ENCODE assay signal across 8 cellular contexts in genomic region chr1:204362984-204363334, GRCh38. TPM values are rescaled to one million over a fixed set of nuclear protein-coding genes. Genes with fewer than 3 reads are reported as not detected.
A peak's percentile ranks its signal among the peaks of the same experiment; 100 is the strongest.
DNase-seq lines count a peak whose midpoint lies in the region; ATAC-seq, FAIRE-seq and TF ChIP-seq lines count a peak whose summit lies in the region.

No MANE protein-coding gene starts in this region.

- H4K91ac ChIP-seq in H1 (replicated peaks; ENCODE audit: insufficient read length, low read length) = no peak overlapping the region

- peak overlapping the region; percentile 77 for H3K27ac Mint-ChIP-seq in neural progenitor cell

- CTCF ChIA-PET in H1 (lab: Charles Lee; ENCODE audit: partially characterized antibody) = interaction anchor here (0.8 to 9.5 kb wide), 49 partner anchors 11 to 608 kb away, joined by 3 to 318 read pairs (median 8); partner anchors contain the start of genes GOLT1A, KISS1 and REN

- H4K20me1 ChIP-seq in BLaER1 (no peaks in the 10 kb centered on the region), OCI-LY1 (ENCODE audit: insufficient read depth, low read length) (no peaks in the 10 kb centered on the region), H1 (replicated peaks in 1 of 2; ENCODE audit: control insufficient read depth in 1 of 2, insufficient read depth in 2 of 2, low read length in 2 of 2) (no peaks in the 10 kb centered on the region), neural progenitor cell (ENCODE audit: low read depth) (no peaks in the 10 kb centered on the region)

- H3K9me2 ChIP-seq in OCI-LY1 (ENCODE audit: low read depth, low read length) = no peaks in the 10 kb centered on the region

- H3K79me2 ChIP-seq in OCI-LY1 (ENCODE audit: insufficient read depth, low read length) = no peaks in the 10 kb centered on the region
- no peaks in the 10 kb centered on the region for H3K79me2 ChIP-seq in H1 (ENCODE audit: control insufficient read depth in 1 of 2, insufficient read depth in 2 of 2, low read length in 2 of 2)
- H3K79me2 ChIP-seq in neural progenitor cell (ENCODE audit: low read depth) = no peaks in the 10 kb centered on the region

- peak overlapping the region; percentile 39; the same call in 1 of the 2 replicates for H3K27ac ChIP-seq in BLaER1
- no peak overlapping the region for H3K27ac ChIP-seq in OCI-LY1 (ENCODE audit: low read depth, low read length, poor library complexity, severe bottlenecking)
- H3K27ac ChIP-seq in H1 (ENCODE audit: low read depth, low read length) = no peak overlapping the region
- no peak overlapping the region for H3K27ac ChIP-seq in neural progenitor cell

- H3K4me2 ChIP-seq in BLaER1 (peak overlapping the region; percentile 88), OCI-LY1 (ENCODE audit: low read length) (peak overlapping the region; percentile 85), H1 (ENCODE audit: insufficient read depth in 1 of 2, low read depth in 2 of 2, low read length in 2 of 2) (peak overlapping the region; percentile 1 to 77; a peak in 3 of 4 replicates), neural progenitor cell (peak overlapping the region; percentile 73)

- H3K4me1 Mint-ChIP-seq in neural progenitor cell = peaks cover 45% of the 10 kb centered on the region

- TF ChIP-seq CTCF in OCI-LY1 (IDR thresholded peaks at IDR 0.05; ENCODE audit: low read length) (no peak), H1 (IDR thresholded peaks at IDR 0.05; ENCODE audit: control extremely low read depth in 1 of 3, insufficient read depth in 1 of 3, low read depth in 1 of 3, low read length in 3 of 3) (no peak), neural progenitor cell (IDR thresholded peaks at IDR 0.05) (no peak)

- no peak overlapping the region for H2BK120ac ChIP-seq in H1 (replicated peaks; ENCODE audit: low read depth, low read length)

- no peak overlapping the region for H2AK5ac ChIP-seq in H1 (ENCODE audit: low read depth, low read length)

- H2AFZ ChIP-seq in OCI-LY1 (ENCODE audit: low read length) (peak overlapping the region; percentile 61; the same call in 1 of the 2 replicates), H1 (ENCODE audit: low read length) (no peak overlapping the region), neural progenitor cell (replicated peaks) (peak overlapping the region; percentile 96)

- no peaks in the 10 kb centered on the region for H3K23me2 ChIP-seq in H1 (ENCODE audit: low read depth, low read length)

- no peaks in the 10 kb centered on the region for H3K27me3 ChIP-seq in BLaER1
- H3K27me3 ChIP-seq in OCI-LY1 (ENCODE audit: insufficient read depth, low read length) = peaks cover 6% of the 10 kb centered on the region; the same call in 1 of the 2 replicates
- peaks cover 0 to 9% (median 5%) of the 10 kb centered on the region in 4 experiments; a peak in 4 of 7 replicates for H3K27me3 ChIP-seq in H1 (replicated peaks in 1 of 4; ENCODE audit: control insufficient read depth in 3 of 4, extremely low read depth in 1 of 4, insufficient read depth in 3 of 4, low read length in 3 of 4)
- H3K27me3 ChIP-seq in neural progenitor cell = peaks cover 41% of the 10 kb centered on the region

- H3K9me3 ChIP-seq in BLaER1 (no peaks in the 10 kb centered on the region), OCI-LY1 (ENCODE audit: low read length) (no peaks in the 10 kb centered on the region), H1 (ENCODE audit: insufficient read depth in 2 of 2, low read depth in 1 of 2, low read length in 1 of 2) (no peaks in the 10 kb centered on the region), neural progenitor cell (ENCODE audit: low read depth) (no peaks in the 10 kb centered on the region)

- no peak overlapping the region for H3K14ac ChIP-seq in H1 (ENCODE audit: insufficient read length)

- no peaks in the 10 kb centered on the region for H3K36me3 Mint-ChIP-seq in neural progenitor cell

- peak overlapping the region; percentile 24; the same call in 1 of the 2 replicates for H3K18ac ChIP-seq in H1 (ENCODE audit: extremely low read depth, low read length)

- H2BK15ac ChIP-seq in H1 (ENCODE audit: low read length) = no peak overlapping the region

- H2BK12ac ChIP-seq in H1 (ENCODE audit: low read depth, low read length) = no peak overlapping the region

- ATAC-seq in left colon = no peak
- ATAC-seq in HG03469 (IDR thresholded peaks at IDR 0.05; ENCODE audit: unreplicated experiment) = no peak

- H3K36me3 ChIP-seq in BLaER1 (no peaks in the 10 kb centered on the region), OCI-LY1 (ENCODE audit: insufficient read depth, low read length) (no peaks in the 10 kb centered on the region), H1 (ENCODE audit: control insufficient read depth in 2 of 4, insufficient read depth in 4 of 4, low read length in 3 of 4) (no peaks in the 10 kb centered on the region), neural progenitor cell (no peaks in the 10 kb centered on the region)

- H3K9me3 Mint-ChIP-seq in neural progenitor cell = no peaks in the 10 kb centered on the region

- H3K4me1 ChIP-seq in BLaER1 = peaks cover 55% of the 10 kb centered on the region
- peaks cover 7% of the 10 kb centered on the region for H3K4me1 ChIP-seq in OCI-LY1 (ENCODE audit: insufficient read depth, low read length, severe bottlenecking)
- peaks cover 12 to 15% (median 14%) of the 10 kb centered on the region in 4 experiments for H3K4me1 ChIP-seq in H1 (replicated peaks in 1 of 4; ENCODE audit: control insufficient read depth in 3 of 4, insufficient read depth in 4 of 4, low read length in 3 of 4)
- peaks cover 21% of the 10 kb centered on the region for H3K4me1 ChIP-seq in neural progenitor cell

- no peak for TF ChIP-seq POLR2A in H1 (IDR thresholded peaks at IDR 0.05; ENCODE audit: control extremely low read depth in 1 of 2, low read depth in 2 of 2, low read length in 2 of 2)

- POLR2A ChIA-PET in H1 (lab: Charles Lee; ENCODE audit: partially characterized antibody) = interaction anchor here (0.7 to 1.7 kb wide), 4 partner anchors 15 to 203 kb away, joined by 3 to 5 read pairs (median 4); partner anchors contain the start of gene GOLT1A

- H3K9ac ChIP-seq in BLaER1 (peak overlapping the region; percentile 40), OCI-LY1 (ENCODE audit: low read length) (peak overlapping the region; percentile 52; the same call in 1 of the 2 replicates), H1 (replicated peaks in 1 of 4; ENCODE audit: extremely low read depth in 1 of 4, low read depth in 3 of 4, low read length in 3 of 4) (no peak overlapping the region), neural progenitor cell (no peak overlapping the region)

- H3K4ac ChIP-seq in H1 (replicated peaks; ENCODE audit: insufficient read length, low read depth, low read length) = no peak overlapping the region

- no peak overlapping the region for H2BK5ac ChIP-seq in H1 (ENCODE audit: low read depth, low read length)

- no peak overlapping the region for H3K56ac ChIP-seq in H1 (replicated peaks; ENCODE audit: insufficient read length, low read depth, low read length)

- 80% methylated on average over 11 of the region's 11 CpGs; no CpG with 5 or more reads in 1 of the 2 experiments for WGBS in H1 (ENCODE audit: extremely low coverage in 1 of 2, insufficient coverage in 1 of 2, insufficient read length in 1 of 2, insufficient replicate concordance in 2 of 2, low coverage in 1 of 2, low lambda C conversion rate in 2 of 2, missing lambda C conversion rate in 1 of 2), 2 experiments

- no peaks in the 10 kb centered on the region for H3K79me1 ChIP-seq in H1 (ENCODE audit: low read depth, low read length)

- no peak overlapping the region for H3K4me3 Mint-ChIP-seq in neural progenitor cell

- H3F3A ChIP-seq in OCI-LY1 (ENCODE audit: insufficient read depth, low read length) = no peaks in the 10 kb centered on the region
- H3F3A ChIP-seq in neural progenitor cell (ENCODE audit: low read depth) = peaks cover 23% of the 10 kb centered on the region

- no peak overlapping the region; the same call in 1 of the 2 replicates for H4K8ac ChIP-seq in H1 (ENCODE audit: extremely low read depth, insufficient read depth, low read length)

- FAIRE-seq in H1 (lab: Jason Lieb, UNC) = no peak

- peaks cover 17% of the 10 kb centered on the region for H3K27me3 Mint-ChIP-seq in neural progenitor cell (ENCODE audit: insufficient read depth, low read depth)

- no peak for DNase-seq in H1 (ENCODE audit: low read depth in 1 of 2, low spot score in 2 of 2)
- peak; percentile 38 for DNase-seq in neural progenitor cell (ENCODE audit: low spot score)
- no peak for DNase-seq in NCI-H1694 treated with DMSO at 0.1 percent for 48 hours (lab: John Stamatoyannopoulos, UW)
- no peak for DNase-seq in left colon
- no peak for DNase-seq in midbrain (lab: John Stamatoyannopoulos, UW)

- no peak overlapping the region for H3K23ac ChIP-seq in H1 (ENCODE audit: insufficient read length)

- H3K4me3 ChIP-seq in BLaER1 (peak overlapping the region; percentile 62), OCI-LY1 (ENCODE audit: low read depth, low read length, poor library complexity, severe bottlenecking) (peak overlapping the region; percentile 58), H1 (ENCODE audit: extremely low read depth in 1 of 4, insufficient read depth in 2 of 4, low read depth in 3 of 4, low read length in 4 of 4) (peak overlapping the region in 3 of 4 experiments; percentile 30 to 50 (median 45); a peak in 4 of 8 replicates), neural progenitor cell (no peak overlapping the region)

- H4K5ac ChIP-seq in H1 (ENCODE audit: insufficient read length, low read depth, low read length) = no peak overlapping the region

- no peak for TF ChIP-seq EP300 in H1 (IDR thresholded peaks at IDR 0.05; ENCODE audit: borderline replicate concordance in 1 of 2, low read depth in 2 of 2, low read length in 2 of 2)

- TF ChIP-seq RAD21 in H1 (IDR thresholded peaks at IDR 0.05 in 1 of 2, conservative IDR thresholded peaks at IDR 0.05 in 1 of 2; ENCODE audit: low read depth in 2 of 2, low read length in 2 of 2) = no peak

- intact Hi-C loops in left colon (cut with DNase I, micrococcal nuclease) = loop anchor here (5.0 to 10.0 kb wide), 4 partner anchors 98 to 198 kb away; partner anchors contain the start of genes GOLT1A (in 1 of the 2) and REN (in 1 of the 2)

- H2BK20ac ChIP-seq in H1 (ENCODE audit: low read length) = no peak overlapping the region

RNA-seq across cellular contexts. Expression of gene PLEKHA6, which starts 3.2 kb away (rescaled TPM):
- total RNA-seq in H1 (2021; fragmentation: NEBNext Ultra II Directional; extraction: Animal tissue kit (Norgen Biotek cat#: 25700)) = 17.0 and 20.2 TPM in 2 replicates
- polyA plus RNA-seq in H1 (2011; rRNA removed) = 4.8 and 7.6 TPM in 2 replicates
- polyA plus RNA-seq in H1 (2011; cell fraction: cytosol; rRNA removed) = 4.3 TPM
- 14.4 TPM for polyA plus RNA-seq in H1 (2011; cell fraction: nucleus; rRNA removed)
- polyA plus RNA-seq in H1 (2012, experiment 1 of 2) = 6.7 to 8.7 TPM (median 7.6 TPM) in 4 replicates
- 5.8 TPM for polyA plus RNA-seq in H1 (2012, experiment 2 of 2)
- 5.4 TPM for polyA plus RNA-seq in H1 (2013, experiment 1 of 2)
- 5.0 TPM for polyA plus RNA-seq in H1 (2013, experiment 2 of 2)
- polyA minus RNA-seq in H1 (2011; rRNA and poly(A)+ RNA removed) = 5.3 and 6.3 TPM in 2 replicates
- 7.0 TPM for polyA minus RNA-seq in H1 (2011; cell fraction: cytosol; rRNA and poly(A)+ RNA removed)
- 8.2 TPM for polyA minus RNA-seq in H1 (2011; cell fraction: nucleus; rRNA and poly(A)+ RNA removed)
- total RNA-seq in neural progenitor cell (ENCODE audit: low replicate concordance) (0.58 and 1.5 TPM in 2 replicates), left colon (100 to 1,000 TPM; 110 to 131 TPM)

RNA-seq across cellular contexts. Expression of gene PPP1R15B, which starts 48.7 kb away (rescaled TPM):
- 70.1 and 72.2 TPM in 2 replicates for total RNA-seq in H1 (2021; fragmentation: NEBNext Ultra II Directional; extraction: Animal tissue kit (Norgen Biotek cat#: 25700))
- polyA plus RNA-seq in H1 (2011; rRNA removed) = 14.4 and 20.0 TPM in 2 replicates
- 19.3 TPM for polyA plus RNA-seq in H1 (2011; cell fraction: cytosol; rRNA removed)
- polyA plus RNA-seq in H1 (2011; cell fraction: nucleus; rRNA removed) = 14.6 TPM
- 13.3 to 25.2 TPM (median 17.0 TPM) in 4 replicates for polyA plus RNA-seq in H1 (2012, experiment 1 of 2)
- polyA plus RNA-seq in H1 (2012, experiment 2 of 2) = 3.4 TPM
- polyA plus RNA-seq in H1 (2013, experiment 1 of 2) = 34.3 TPM
- polyA plus RNA-seq in H1 (2013, experiment 2 of 2) = 37.9 TPM
- polyA minus RNA-seq in H1 (2011; rRNA and poly(A)+ RNA removed) = 41.1 and 46.5 TPM in 2 replicates
- 37.1 TPM for polyA minus RNA-seq in H1 (2011; cell fraction: cytosol; rRNA and poly(A)+ RNA removed)
- polyA minus RNA-seq in H1 (2011; cell fraction: nucleus; rRNA and poly(A)+ RNA removed) = 41.8 TPM
- total RNA-seq in neural progenitor cell (ENCODE audit: low replicate concordance) = 25.0 and 32.7 TPM in 2 replicates
- total RNA-seq in left colon = 10 to 100 TPM; 61.4 to 72.2 TPM

Comparison
In these comparisons a context has a peak if more than half of its experiments do, and no peak if none do; other contexts are left out.
1. H3K9ac ChIP-seq: peak in BLaER1 (single experiment) and OCI-LY1 (single experiment); none in H1 (0 of 4) and neural progenitor cell (single experiment).
2. Peak in every context shown above with its lines, with median percentiles within 50 percentile points of each other: H3K4me2 ChIP-seq.